8 cellular contexts compared by ENCODE assay signal in genomic region chr18:58671941-58672565, GRCh38. TPM values are rescaled to one million over a fixed set of nuclear protein-coding genes. Genes with fewer than 3 reads are reported as not detected.
A peak's percentile ranks its signal among the peaks of the same experiment; 100 is the strongest.
DNase-seq lines count a peak whose midpoint lies in the region; ATAC-seq, FAIRE-seq and TF ChIP-seq lines count a peak whose summit lies in the region.

No MANE protein-coding gene starts in this region.

- no peak overlapping the region; the same call in 1 of the 2 replicates for H3K18ac ChIP-seq in H1 (ENCODE audit: extremely low read depth, low read length)

- peak overlapping the region; percentile 66 to 89 for H3K4me2 ChIP-seq in H1 (ENCODE audit: insufficient read depth in 1 of 2, low read depth in 2 of 2, low read length in 2 of 2)

- H3K27ac ChIP-seq in Peyer's patch (peak overlapping the region; percentile 98 to 100 (median 99)), H1 (ENCODE audit: low read depth, low read length) (no peak overlapping the region)

- no peak overlapping the region for H2BK12ac ChIP-seq in H1 (ENCODE audit: low read depth, low read length)

- H3K79me2 ChIP-seq in H1 (ENCODE audit: control insufficient read depth in 1 of 2, insufficient read depth in 2 of 2, low read length in 2 of 2) = peaks cover 0 to 47% of the 10 kb centered on the region in 2 experiments; a peak in 2 of 4 replicates

- no peak for TF ChIP-seq EP300 in H1 (IDR thresholded peaks at IDR 0.05; ENCODE audit: borderline replicate concordance in 1 of 2, low read depth in 2 of 2, low read length in 2 of 2)

- peak overlapping the region; percentile 16 for H4K5ac ChIP-seq in H1 (ENCODE audit: insufficient read length, low read depth, low read length)

- 0 out of 2 replicates have a peak, but pooled peaks cover 2% of the 10 kb centered on the region for H3K79me1 ChIP-seq in H1 (ENCODE audit: low read depth, low read length)

- no peak overlapping the region; the same call in 1 of the 2 replicates for H2AFZ ChIP-seq in H1 (ENCODE audit: low read length)

- H3K23me2 ChIP-seq in H1 (ENCODE audit: low read depth, low read length) = peaks cover 8% of the 10 kb centered on the region

- FAIRE-seq in H1 (lab: Jason Lieb, UNC) (peak; percentile 19), urothelium cell line (lab: Jason Lieb, UNC) (no peak)

- TF ChIP-seq RAD21 in H1 (IDR thresholded peaks at IDR 0.05 in 1 of 2, conservative IDR thresholded peaks at IDR 0.05 in 1 of 2; ENCODE audit: low read depth in 2 of 2, low read length in 2 of 2) = no peak

- H2BK15ac ChIP-seq in H1 (ENCODE audit: low read length) = no peak overlapping the region

- H3K27me3 ChIP-seq in Peyer's patch (no peaks in the 10 kb centered on the region), H1 (replicated peaks in 1 of 4; ENCODE audit: control insufficient read depth in 3 of 4, extremely low read depth in 1 of 4, insufficient read depth in 3 of 4, low read length in 3 of 4) (no peaks in the 10 kb centered on the region), mononuclear cell (ENCODE audit: insufficient read depth, low read length) (no peaks in the 10 kb centered on the region)

- 12% methylated on average over 11 of the region's 25 CpGs; no CpG with 5 or more reads in 1 of the 2 experiments for WGBS in H1 (ENCODE audit: extremely low coverage in 1 of 2, insufficient coverage in 1 of 2, insufficient read length in 1 of 2, insufficient replicate concordance in 2 of 2, low coverage in 1 of 2, low lambda C conversion rate in 2 of 2, missing lambda C conversion rate in 1 of 2), 2 experiments

- H4K8ac ChIP-seq in H1 (ENCODE audit: extremely low read depth, insufficient read depth, low read length) = peak overlapping the region; percentile 75

- H3K4ac ChIP-seq in H1 (replicated peaks; ENCODE audit: insufficient read length, low read depth, low read length) = no peak overlapping the region

- CTCF ChIA-PET in H1 (lab: Charles Lee; ENCODE audit: partially characterized antibody) = interaction anchor here (0.6 to 3.2 kb wide), 13 partner anchors 11 to 341 kb away, joined by 3 to 14 read pairs (median 4); no protein-coding TSS in a partner anchor

- no peak overlapping the region for H2BK5ac ChIP-seq in H1 (ENCODE audit: low read depth, low read length)

- no peak overlapping the region for H3K23ac ChIP-seq in H1 (ENCODE audit: insufficient read length)

- H2AK5ac ChIP-seq in H1 (ENCODE audit: low read depth, low read length) = no peak overlapping the region

- no peaks in the 10 kb centered on the region for H4K20me1 ChIP-seq in H1 (replicated peaks in 1 of 2; ENCODE audit: control insufficient read depth in 1 of 2, insufficient read depth in 2 of 2, low read length in 2 of 2)

- DNase-seq in SKM-1 treated with dmso at 0.1 percent for 144 hours (lab: John Stamatoyannopoulos, UW; ENCODE audit: unreplicated experiment) = peak; percentile 37
- DNase-seq in SKM-1 (lab: John Stamatoyannopoulos, UW; ENCODE audit: unreplicated experiment) = no peak
- peak in 2 of 3 donors; percentile 58 to 81 for DNase-seq in Peyer's patch
- no peak for DNase-seq in H1 (ENCODE audit: low read depth in 1 of 2, low spot score in 2 of 2)
- DNase-seq in urothelium cell line (ENCODE audit: low spot score) = peak; percentile 23
- no peak for DNase-seq in GM13976 (ENCODE audit: low spot score)

- in situ Hi-C loops in GM13976 (cut with MboI; ENCODE audit: low sequenced_read_pairs, unreplicated experiment) = no loop called here

- ATAC-seq in HG02840 (IDR thresholded peaks at IDR 0.05; ENCODE audit: low FRiP score, unreplicated experiment) = peak; percentile 31

- H3K9me3 ChIP-seq in Peyer's patch (no peaks in the 10 kb centered on the region), H1 (ENCODE audit: insufficient read depth in 2 of 2, low read depth in 1 of 2, low read length in 1 of 2) (no peaks in the 10 kb centered on the region), mononuclear cell (ENCODE audit: low read depth, low read length) (no peaks in the 10 kb centered on the region)

- POLR2A ChIA-PET in H1 (lab: Charles Lee; ENCODE audit: partially characterized antibody) = interaction anchor here (1.2 to 3.2 kb wide), 9 partner anchors 9 to 160 kb away, joined by 3 to 20 read pairs (median 5); no protein-coding TSS in a partner anchor

- no peak overlapping the region for H3K56ac ChIP-seq in H1 (replicated peaks; ENCODE audit: insufficient read length, low read depth, low read length)

- H3K4me1 ChIP-seq in Peyer's patch = peaks cover 0 to 20% (median 4%) of the 10 kb centered on the region in 4 donors
- H3K4me1 ChIP-seq in H1 (replicated peaks in 1 of 4; ENCODE audit: control insufficient read depth in 3 of 4, insufficient read depth in 4 of 4, low read length in 3 of 4) = peaks cover 0 to 5% (median 2%) of the 10 kb centered on the region in 4 experiments; a peak in 5 of 7 replicates
- H3K4me1 ChIP-seq in mononuclear cell (ENCODE audit: insufficient read depth, low read length) = peaks cover 59% of the 10 kb centered on the region

- peak overlapping the region in 3 of 4 experiments; percentile 16 to 88 (median 73); a peak in 6 of 7 replicates for H3K9ac ChIP-seq in H1 (replicated peaks in 1 of 4; ENCODE audit: extremely low read depth in 1 of 4, low read depth in 3 of 4, low read length in 3 of 4)

- no peak overlapping the region for H2BK120ac ChIP-seq in H1 (replicated peaks; ENCODE audit: low read depth, low read length)

- TF ChIP-seq CTCF in Peyer's patch (IDR thresholded peaks at IDR 0.05) (no peak), H1 (IDR thresholded peaks at IDR 0.05; ENCODE audit: control extremely low read depth in 1 of 3, insufficient read depth in 1 of 3, low read depth in 1 of 3, low read length in 3 of 3) (no peak), GM13976 (IDR thresholded peaks at IDR 0.05; ENCODE audit: borderline replicate concordance, control extremely low read depth, extremely low read depth, insufficient read depth, missing control alignments) (no peak)

- no peak overlapping the region for H3K14ac ChIP-seq in H1 (ENCODE audit: insufficient read length)

- peak overlapping the region; percentile 86 to 99 (median 92) for H3K4me3 ChIP-seq in Peyer's patch
- H3K4me3 ChIP-seq in H1 (ENCODE audit: extremely low read depth in 1 of 4, insufficient read depth in 2 of 4, low read depth in 3 of 4, low read length in 4 of 4) = peak overlapping the region; percentile 68 to 88 (median 75)
- peak overlapping the region; percentile 77 for H3K4me3 ChIP-seq in mononuclear cell (ENCODE audit: low read length)

- no peak overlapping the region for H4K91ac ChIP-seq in H1 (replicated peaks; ENCODE audit: insufficient read length, low read length)

- no peak overlapping the region for H2BK20ac ChIP-seq in H1 (ENCODE audit: low read length)

- H3K36me3 ChIP-seq in Peyer's patch (no peaks in the 10 kb centered on the region), H1 (ENCODE audit: control insufficient read depth in 2 of 4, insufficient read depth in 4 of 4, low read length in 3 of 4) (no peaks in the 10 kb centered on the region)

- TF ChIP-seq POLR2A in Peyer's patch (IDR thresholded peaks at IDR 0.05) (no peak), H1 (IDR thresholded peaks at IDR 0.05; ENCODE audit: control extremely low read depth in 1 of 2, low read depth in 2 of 2, low read length in 2 of 2) (no peak)

TF ChIP-seq in H1, 55 proteins besides CTCF, POLR2A, EP300 and RAD21:
- TF ChIP-seq SP4 (IDR thresholded peaks at IDR 0.05; ENCODE audit: low read length) (no peak), RFX5 (IDR thresholded peaks at IDR 0.05; ENCODE audit: borderline replicate concordance, low read depth, low read length) (no peak), USF2 (IDR thresholded peaks at IDR 0.05; ENCODE audit: low read length) (no peak), ASH2L (IDR thresholded peaks at IDR 0.05; ENCODE audit: low read length) (peak; percentile 55), NRF1 (IDR thresholded peaks at IDR 0.05; ENCODE audit: low read depth, low read length) (no peak), EGR1 (IDR thresholded peaks at IDR 0.05; ENCODE audit: borderline replicate concordance, low read depth, low read length) (no peak)

RNA-seq across cellular contexts. Expression of gene MALT1, which starts 0.8 kb away (rescaled TPM):
- total RNA-seq in Peyer's patch (10 to 100 TPM; 25.7 to 34.7 (median 28.3) TPM), mononuclear cell (127 TPM)
- total RNA-seq in H1 (2021; fragmentation: NEBNext Ultra II Directional; extraction: Animal tissue kit (Norgen Biotek cat#: 25700)) = 25.9 and 26.1 TPM in 2 replicates
- 5.2 and 10.7 TPM in 2 replicates for polyA plus RNA-seq in H1 (2011; rRNA removed)
- 8.3 TPM for polyA plus RNA-seq in H1 (2011; cell fraction: cytosol; rRNA removed)
- polyA plus RNA-seq in H1 (2011; cell fraction: nucleus; rRNA removed) = 7.2 TPM
- 7.3 to 17.1 TPM (median 11.3 TPM) in 4 replicates for polyA plus RNA-seq in H1 (2012, experiment 1 of 2)
- polyA plus RNA-seq in H1 (2012, experiment 2 of 2) = 0.85 TPM
- polyA plus RNA-seq in H1 (2013, experiment 1 of 2) = 7.6 TPM
- 6.7 TPM for polyA plus RNA-seq in H1 (2013, experiment 2 of 2)
- polyA minus RNA-seq in H1 (2011; rRNA and poly(A)+ RNA removed) = 19.9 and 38.4 TPM in 2 replicates
- polyA minus RNA-seq in H1 (2011; cell fraction: cytosol; rRNA and poly(A)+ RNA removed) = 12.1 TPM
- polyA minus RNA-seq in H1 (2011; cell fraction: nucleus; rRNA and poly(A)+ RNA removed) = 28.0 TPM

RNA-seq across cellular contexts. Expression of gene ALPK2, which starts 43.2 kb away (rescaled TPM):
- total RNA-seq in Peyer's patch = 1 to 10 TPM in 1 of 4 donors, under 1 TPM in 3; 0.38 to 3.3 (median 0.53) TPM
- 0.38 and 0.41 TPM in 2 replicates for total RNA-seq in H1 (2021; fragmentation: NEBNext Ultra II Directional; extraction: Animal tissue kit (Norgen Biotek cat#: 25700))
- 0.09 and 0.13 TPM in 2 replicates for polyA plus RNA-seq in H1 (2011; rRNA removed)
- polyA plus RNA-seq in H1 (2011; cell fraction: cytosol; rRNA removed) = 0.31 TPM
- polyA plus RNA-seq in H1 (2011; cell fraction: nucleus; rRNA removed) = 0.19 TPM
- 0.15 to 0.65 TPM (median 0.39 TPM) in 4 replicates for polyA plus RNA-seq in H1 (2012, experiment 1 of 2)
- not detected for polyA plus RNA-seq in H1 (2012, experiment 2 of 2)
- polyA plus RNA-seq in H1 (2013, experiment 1 of 2) = 0.12 TPM
- 0.28 TPM for polyA plus RNA-seq in H1 (2013, experiment 2 of 2)
- polyA minus RNA-seq in H1 (2011; rRNA and poly(A)+ RNA removed) = 0.49 and 0.54 TPM in 2 replicates
- polyA minus RNA-seq in H1 (2011; cell fraction: cytosol; rRNA and poly(A)+ RNA removed) = 1.6 TPM
- polyA minus RNA-seq in H1 (2011; cell fraction: nucleus; rRNA and poly(A)+ RNA removed) = 1.3 TPM
- total RNA-seq in mononuclear cell = 3.6 TPM

Comparison
In these comparisons a context has a peak if more than half of its experiments do, and no peak if none do; other contexts are left out.
1. DNase-seq: peak in SKM-1 treated with dmso at 0.1 percent for 144 hours (single experiment), Peyer's patch (2 of 3) and urothelium cell line (single experiment); none in SKM-1 (single experiment), H1 (0 of 2) and GM13976 (single experiment).
2. Peak in every context shown above with its lines, with median percentiles within 50 percentile points of each other: H3K4me3 ChIP-seq.